Comparison of ENCODE assay signal across 1 cellular context in the genomic region with DNA sequence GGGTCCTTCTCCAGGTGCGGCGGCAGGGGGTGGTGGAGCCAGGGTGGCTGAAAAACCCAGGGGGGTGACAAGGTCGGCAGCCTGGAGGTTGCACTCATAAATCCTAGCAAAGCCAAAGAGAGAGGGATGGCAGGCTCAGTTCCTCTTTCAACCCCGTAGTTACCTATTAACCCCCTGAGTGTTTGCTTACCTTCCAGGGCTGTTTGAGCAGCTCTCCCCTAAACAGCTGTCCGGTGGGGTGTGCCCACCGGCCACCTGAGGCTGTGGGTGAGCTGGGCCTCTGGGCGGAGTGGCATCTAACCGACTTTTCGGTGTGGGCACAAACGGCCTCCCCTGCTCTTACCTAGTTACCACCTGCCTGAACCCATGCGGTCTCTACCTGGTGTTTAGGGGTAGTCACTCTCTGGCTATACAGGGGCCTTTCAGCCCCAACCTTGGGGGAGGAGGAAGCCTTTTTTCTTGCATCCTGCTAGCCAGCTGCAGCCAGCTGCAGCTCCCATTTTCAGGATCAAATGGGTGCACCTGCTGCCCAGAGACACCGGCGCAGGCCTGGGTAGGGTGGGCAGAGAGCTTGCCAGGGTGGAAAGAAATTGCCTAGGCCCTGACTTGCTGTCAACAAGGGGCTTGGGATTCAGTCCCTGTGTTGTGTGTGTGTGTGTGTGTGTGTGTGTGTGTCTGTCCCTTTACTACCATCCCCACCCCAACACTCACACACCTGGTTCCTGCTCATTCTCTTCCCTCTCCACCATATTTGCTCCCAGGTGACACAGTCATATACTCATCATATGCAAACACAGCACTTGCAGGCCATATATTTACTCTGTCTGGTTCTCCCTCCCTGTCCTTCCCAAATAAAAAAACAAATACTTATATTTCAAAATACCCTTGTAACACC.
TF ChIP-seq lines count a peak whose summit lies in the region.

No MANE protein-coding gene starts in this region.

TF ChIP-seq in HepG2, 621 proteins besides CTCF, POLR2A, EP300 and RAD21 (continues in another document):
- TF ChIP-seq NFRKB (IDR thresholded peaks at IDR 0.05) (no peak), MTF1 (CRISPR knock-in tag; IDR thresholded peaks at IDR 0.05) (no peak), ATRX (CRISPR knock-in tag; IDR thresholded peaks at IDR 0.05; ENCODE audit: borderline replicate concordance) (no peak), NR2C2 (CRISPR knock-in tag; IDR thresholded peaks at IDR 0.05; ENCODE audit: borderline replicate concordance) (no peak), KLF9 (CRISPR knock-in tag; IDR thresholded peaks at IDR 0.05; ENCODE audit: low read depth) (no peak), SMARCC2 (IDR thresholded peaks at IDR 0.05) (no peak), NR2F2 (IDR thresholded peaks at IDR 0.05; ENCODE audit: borderline replicate concordance, low read depth) (no peak), FOSL2 (CRISPR knock-in tag; IDR thresholded peaks at IDR 0.05) (no peak), ZSCAN30 (CRISPR knock-in tag; IDR thresholded peaks at IDR 0.05) (no peak), ZNF577 (CRISPR knock-in tag; IDR thresholded peaks at IDR 0.05; ENCODE audit: borderline replicate concordance, low read depth) (no peak), ZNF441 (CRISPR knock-in tag; IDR thresholded peaks at IDR 0.05; ENCODE audit: borderline replicate concordance) (no peak), CREB1 (IDR thresholded peaks at IDR 0.05) (no peak), CREB1 (CRISPR knock-in tag; IDR thresholded peaks at IDR 0.05) (no peak; the same call in 1 of the 2 replicates), ZFP37 (CRISPR knock-in tag; IDR thresholded peaks at IDR 0.05; ENCODE audit: borderline replicate concordance) (no peak), ZNF331 (CRISPR knock-in tag; IDR thresholded peaks at IDR 0.05) (peak; percentile 74; the same call in 1 of the 2 replicates), ZNF329 (CRISPR knock-in tag; IDR thresholded peaks at IDR 0.05; ENCODE audit: low read depth) (no peak), ZNF850 (CRISPR knock-in tag; conservative IDR thresholded peaks at IDR 0.05) (no peak), HOXA5 (CRISPR knock-in tag; IDR thresholded peaks at IDR 0.05) (no peak), ZSCAN25 (CRISPR knock-in tag; IDR thresholded peaks at IDR 0.05) (no peak), MEF2D (CRISPR knock-in tag; IDR thresholded peaks at IDR 0.05) (no peak), ZNF124 (CRISPR knock-in tag; IDR thresholded peaks at IDR 0.05) (no peak), MATR3 (CRISPR knock-in tag; IDR thresholded peaks at IDR 0.05) (no peak), ZNF549 (CRISPR knock-in tag; IDR thresholded peaks at IDR 0.05) (no peak), ZNF7 (CRISPR knock-in tag; IDR thresholded peaks at IDR 0.05) (no peak), STAT5B (CRISPR knock-in tag; IDR thresholded peaks at IDR 0.05) (no peak), ZNF563 (CRISPR knock-in tag; IDR thresholded peaks at IDR 0.05) (no peak), RNF2 (conservative IDR thresholded peaks at IDR 0.05; ENCODE audit: low read depth) (no peak), PAX8 (CRISPR knock-in tag; IDR thresholded peaks at IDR 0.05; ENCODE audit: borderline replicate concordance) (no peak), YY1 (IDR thresholded peaks at IDR 0.05; ENCODE audit: insufficient read depth, insufficient replicate concordance, low read depth, low read length) (no peak), POLR2AphosphoS2 (IDR thresholded peaks at IDR 0.05; ENCODE audit: low read depth, low read length) (no peak), ZNF652 (CRISPR knock-in tag; IDR thresholded peaks at IDR 0.05; ENCODE audit: borderline replicate concordance, low read depth) (peak; percentile 79; the same call in 1 of the 2 replicates), ZNF282 (IDR thresholded peaks at IDR 0.05; ENCODE audit: partially characterized antibody) (no peak), ZNF432 (CRISPR knock-in tag; IDR thresholded peaks at IDR 0.05; ENCODE audit: borderline replicate concordance) (no peak), SPEN (CRISPR knock-in tag; IDR thresholded peaks at IDR 0.05; ENCODE audit: low read depth) (0 out of 2 replicates have a peak, but pooled peaks have one; percentile 16)
- TF ChIP-seq, protein P1, sequence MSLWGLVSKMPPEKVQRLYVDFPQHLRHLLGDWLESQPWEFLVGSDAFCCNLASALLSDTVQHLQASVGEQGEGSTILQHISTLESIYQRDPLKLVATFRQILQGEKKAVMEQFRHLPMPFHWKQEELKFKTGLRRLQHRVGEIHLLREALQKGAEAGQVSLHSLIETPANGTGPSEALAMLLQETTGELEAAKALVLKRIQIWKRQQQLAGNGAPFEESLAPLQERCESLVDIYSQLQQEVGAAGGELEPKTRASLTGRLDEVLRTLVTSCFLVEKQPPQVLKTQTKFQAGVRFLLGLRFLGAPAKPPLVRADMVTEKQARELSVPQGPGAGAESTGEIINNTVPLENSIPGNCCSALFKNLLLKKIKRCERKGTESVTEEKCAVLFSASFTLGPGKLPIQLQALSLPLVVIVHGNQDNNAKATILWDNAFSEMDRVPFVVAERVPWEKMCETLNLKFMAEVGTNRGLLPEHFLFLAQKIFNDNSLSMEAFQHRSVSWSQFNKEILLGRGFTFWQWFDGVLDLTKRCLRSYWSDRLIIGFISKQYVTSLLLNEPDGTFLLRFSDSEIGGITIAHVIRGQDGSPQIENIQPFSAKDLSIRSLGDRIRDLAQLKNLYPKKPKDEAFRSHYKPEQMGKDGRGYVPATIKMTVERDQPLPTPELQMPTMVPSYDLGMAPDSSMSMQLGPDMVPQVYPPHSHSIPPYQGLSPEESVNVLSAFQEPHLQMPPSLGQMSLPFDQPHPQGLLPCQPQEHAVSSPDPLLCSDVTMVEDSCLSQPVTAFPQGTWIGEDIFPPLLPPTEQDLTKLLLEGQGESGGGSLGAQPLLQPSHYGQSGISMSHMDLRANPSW (CRISPR knock-in tag; IDR thresholded peaks at IDR 0.05; ENCODE audit: borderline replicate concordance), result no peak
- TF ChIP-seq, protein P2, sequence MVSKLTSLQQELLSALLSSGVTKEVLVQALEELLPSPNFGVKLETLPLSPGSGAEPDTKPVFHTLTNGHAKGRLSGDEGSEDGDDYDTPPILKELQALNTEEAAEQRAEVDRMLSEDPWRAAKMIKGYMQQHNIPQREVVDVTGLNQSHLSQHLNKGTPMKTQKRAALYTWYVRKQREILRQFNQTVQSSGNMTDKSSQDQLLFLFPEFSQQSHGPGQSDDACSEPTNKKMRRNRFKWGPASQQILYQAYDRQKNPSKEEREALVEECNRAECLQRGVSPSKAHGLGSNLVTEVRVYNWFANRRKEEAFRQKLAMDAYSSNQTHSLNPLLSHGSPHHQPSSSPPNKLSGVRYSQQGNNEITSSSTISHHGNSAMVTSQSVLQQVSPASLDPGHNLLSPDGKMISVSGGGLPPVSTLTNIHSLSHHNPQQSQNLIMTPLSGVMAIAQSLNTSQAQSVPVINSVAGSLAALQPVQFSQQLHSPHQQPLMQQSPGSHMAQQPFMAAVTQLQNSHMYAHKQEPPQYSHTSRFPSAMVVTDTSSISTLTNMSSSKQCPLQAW (CRISPR knock-in tag; IDR thresholded peaks at IDR 0.05), result peak; percentile 88
- TF ChIP-seq, protein P3, sequence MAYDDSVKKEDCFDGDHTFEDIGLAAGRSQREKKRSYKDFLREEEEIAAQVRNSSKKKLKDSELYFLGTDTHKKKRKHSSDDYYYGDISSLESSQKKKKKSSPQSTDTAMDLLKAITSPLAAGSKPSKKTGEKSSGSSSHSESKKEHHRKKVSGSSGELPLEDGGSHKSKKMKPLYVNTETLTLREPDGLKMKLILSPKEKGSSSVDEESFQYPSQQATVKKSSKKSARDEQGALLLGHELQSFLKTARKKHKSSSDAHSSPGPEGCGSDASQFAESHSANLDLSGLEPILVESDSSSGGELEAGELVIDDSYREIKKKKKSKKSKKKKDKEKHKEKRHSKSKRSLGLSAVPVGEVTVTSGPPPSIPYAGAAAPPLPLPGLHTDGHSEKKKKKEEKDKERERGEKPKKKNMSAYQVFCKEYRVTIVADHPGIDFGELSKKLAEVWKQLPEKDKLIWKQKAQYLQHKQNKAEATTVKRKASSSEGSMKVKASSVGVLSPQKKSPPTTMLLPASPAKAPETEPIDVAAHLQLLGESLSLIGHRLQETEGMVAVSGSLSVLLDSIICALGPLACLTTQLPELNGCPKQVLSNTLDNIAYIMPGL (CRISPR knock-in tag; IDR thresholded peaks at IDR 0.05; ENCODE audit: borderline replicate concordance in 1 of 2, low read depth in 1 of 2), result peak in 1 of 2 experiments; percentile 36; a peak in 1 of 4 replicates
- TF ChIP-seq, protein P4, sequence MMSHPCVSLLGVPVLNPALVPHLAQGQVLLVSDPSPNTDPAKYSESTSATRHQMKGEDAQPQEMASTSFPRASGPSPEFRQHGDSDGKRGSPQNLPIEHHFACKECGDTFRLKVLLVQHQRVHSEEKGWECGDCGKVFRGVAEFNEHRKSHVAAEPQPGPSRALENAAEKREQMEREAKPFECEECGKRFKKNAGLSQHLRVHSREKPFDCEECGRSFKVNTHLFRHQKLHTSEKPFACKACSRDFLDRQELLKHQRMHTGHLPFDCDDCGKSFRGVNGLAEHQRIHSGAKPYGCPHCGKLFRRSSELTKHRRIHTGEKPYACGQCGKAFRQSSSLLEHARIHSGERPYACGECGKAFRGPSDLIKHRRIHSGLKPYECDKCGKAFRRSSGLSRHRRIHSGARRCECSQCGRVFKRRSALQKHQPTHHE (CRISPR knock-in tag; IDR thresholded peaks at IDR 0.05; ENCODE audit: borderline replicate concordance), result 0 out of 2 replicates have a peak, but pooled peaks have one; percentile 16
- TF ChIP-seq, protein P5, sequence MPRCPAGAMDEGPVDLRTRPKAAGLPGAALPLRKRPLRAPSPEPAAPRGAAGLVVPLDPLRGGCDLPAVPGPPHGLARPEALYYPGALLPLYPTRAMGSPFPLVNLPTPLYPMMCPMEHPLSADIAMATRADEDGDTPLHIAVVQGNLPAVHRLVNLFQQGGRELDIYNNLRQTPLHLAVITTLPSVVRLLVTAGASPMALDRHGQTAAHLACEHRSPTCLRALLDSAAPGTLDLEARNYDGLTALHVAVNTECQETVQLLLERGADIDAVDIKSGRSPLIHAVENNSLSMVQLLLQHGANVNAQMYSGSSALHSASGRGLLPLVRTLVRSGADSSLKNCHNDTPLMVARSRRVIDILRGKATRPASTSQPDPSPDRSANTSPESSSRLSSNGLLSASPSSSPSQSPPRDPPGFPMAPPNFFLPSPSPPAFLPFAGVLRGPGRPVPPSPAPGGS (CRISPR knock-in tag; IDR thresholded peaks at IDR 0.05), result no peak
- TF ChIP-seq, protein P6, sequence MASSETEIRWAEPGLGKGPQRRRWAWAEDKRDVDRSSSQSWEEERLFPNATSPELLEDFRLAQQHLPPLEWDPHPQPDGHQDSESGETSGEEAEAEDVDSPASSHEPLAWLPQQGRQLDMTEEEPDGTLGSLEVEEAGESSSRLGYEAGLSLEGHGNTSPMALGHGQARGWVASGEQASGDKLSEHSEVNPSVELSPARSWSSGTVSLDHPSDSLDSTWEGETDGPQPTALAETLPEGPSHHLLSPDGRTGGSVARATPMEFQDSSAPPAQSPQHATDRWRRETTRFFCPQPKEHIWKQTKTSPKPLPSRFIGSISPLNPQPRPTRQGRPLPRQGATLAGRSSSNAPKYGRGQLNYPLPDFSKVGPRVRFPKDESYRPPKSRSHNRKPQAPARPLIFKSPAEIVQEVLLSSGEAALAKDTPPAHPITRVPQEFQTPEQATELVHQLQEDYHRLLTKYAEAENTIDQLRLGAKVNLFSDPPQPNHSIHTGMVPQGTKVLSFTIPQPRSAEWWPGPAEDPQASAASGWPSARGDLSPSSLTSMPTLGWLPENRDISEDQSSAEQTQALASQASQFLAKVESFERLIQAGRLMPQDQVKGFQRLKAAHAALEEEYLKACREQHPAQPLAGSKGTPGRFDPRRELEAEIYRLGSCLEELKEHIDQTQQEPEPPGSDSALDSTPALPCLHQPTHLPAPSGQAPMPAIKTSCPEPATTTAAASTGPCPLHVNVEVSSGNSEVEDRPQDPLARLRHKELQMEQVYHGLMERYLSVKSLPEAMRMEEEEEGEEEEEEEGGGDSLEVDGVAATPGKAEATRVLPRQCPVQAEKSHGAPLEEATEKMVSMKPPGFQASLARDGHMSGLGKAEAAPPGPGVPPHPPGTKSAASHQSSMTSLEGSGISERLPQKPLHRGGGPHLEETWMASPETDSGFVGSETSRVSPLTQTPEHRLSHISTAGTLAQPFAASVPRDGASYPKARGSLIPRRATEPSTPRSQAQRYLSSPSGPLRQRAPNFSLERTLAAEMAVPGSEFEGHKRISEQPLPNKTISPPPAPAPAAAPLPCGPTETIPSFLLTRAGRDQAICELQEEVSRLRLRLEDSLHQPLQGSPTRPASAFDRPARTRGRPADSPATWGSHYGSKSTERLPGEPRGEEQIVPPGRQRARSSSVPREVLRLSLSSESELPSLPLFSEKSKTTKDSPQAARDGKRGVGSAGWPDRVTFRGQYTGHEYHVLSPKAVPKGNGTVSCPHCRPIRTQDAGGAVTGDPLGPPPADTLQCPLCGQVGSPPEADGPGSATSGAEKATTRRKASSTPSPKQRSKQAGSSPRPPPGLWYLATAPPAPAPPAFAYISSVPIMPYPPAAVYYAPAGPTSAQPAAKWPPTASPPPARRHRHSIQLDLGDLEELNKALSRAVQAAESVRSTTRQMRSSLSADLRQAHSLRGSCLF (CRISPR knock-in tag; IDR thresholded peaks at IDR 0.05; ENCODE audit: borderline replicate concordance), result no peak
- TF ChIP-seq, protein P7, sequence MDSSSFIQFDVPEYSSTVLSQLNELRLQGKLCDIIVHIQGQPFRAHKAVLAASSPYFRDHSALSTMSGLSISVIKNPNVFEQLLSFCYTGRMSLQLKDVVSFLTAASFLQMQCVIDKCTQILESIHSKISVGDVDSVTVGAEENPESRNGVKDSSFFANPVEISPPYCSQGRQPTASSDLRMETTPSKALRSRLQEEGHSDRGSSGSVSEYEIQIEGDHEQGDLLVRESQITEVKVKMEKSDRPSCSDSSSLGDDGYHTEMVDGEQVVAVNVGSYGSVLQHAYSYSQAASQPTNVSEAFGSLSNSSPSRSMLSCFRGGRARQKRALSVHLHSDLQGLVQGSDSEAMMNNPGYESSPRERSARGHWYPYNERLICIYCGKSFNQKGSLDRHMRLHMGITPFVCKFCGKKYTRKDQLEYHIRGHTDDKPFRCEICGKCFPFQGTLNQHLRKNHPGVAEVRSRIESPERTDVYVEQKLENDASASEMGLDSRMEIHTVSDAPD (CRISPR knock-in tag; IDR thresholded peaks at IDR 0.05), result 0 out of 2 replicates have a peak, but pooled peaks have one; percentile 62
- TF ChIP-seq, protein P8, sequence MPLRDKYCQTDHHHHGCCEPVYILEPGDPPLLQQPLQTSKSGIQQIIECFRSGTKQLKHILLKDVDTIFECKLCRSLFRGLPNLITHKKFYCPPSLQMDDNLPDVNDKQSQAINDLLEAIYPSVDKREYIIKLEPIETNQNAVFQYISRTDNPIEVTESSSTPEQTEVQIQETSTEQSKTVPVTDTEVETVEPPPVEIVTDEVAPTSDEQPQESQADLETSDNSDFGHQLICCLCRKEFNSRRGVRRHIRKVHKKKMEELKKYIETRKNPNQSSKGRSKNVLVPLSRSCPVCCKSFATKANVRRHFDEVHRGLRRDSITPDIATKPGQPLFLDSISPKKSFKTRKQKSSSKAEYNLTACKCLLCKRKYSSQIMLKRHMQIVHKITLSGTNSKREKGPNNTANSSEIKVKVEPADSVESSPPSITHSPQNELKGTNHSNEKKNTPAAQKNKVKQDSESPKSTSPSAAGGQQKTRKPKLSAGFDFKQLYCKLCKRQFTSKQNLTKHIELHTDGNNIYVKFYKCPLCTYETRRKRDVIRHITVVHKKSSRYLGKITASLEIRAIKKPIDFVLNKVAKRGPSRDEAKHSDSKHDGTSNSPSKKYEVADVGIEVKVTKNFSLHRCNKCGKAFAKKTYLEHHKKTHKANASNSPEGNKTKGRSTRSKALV (CRISPR knock-in tag; IDR thresholded peaks at IDR 0.05), result peak; percentile 54; the same call in 1 of the 2 replicates
